In the genomic region with DNA sequence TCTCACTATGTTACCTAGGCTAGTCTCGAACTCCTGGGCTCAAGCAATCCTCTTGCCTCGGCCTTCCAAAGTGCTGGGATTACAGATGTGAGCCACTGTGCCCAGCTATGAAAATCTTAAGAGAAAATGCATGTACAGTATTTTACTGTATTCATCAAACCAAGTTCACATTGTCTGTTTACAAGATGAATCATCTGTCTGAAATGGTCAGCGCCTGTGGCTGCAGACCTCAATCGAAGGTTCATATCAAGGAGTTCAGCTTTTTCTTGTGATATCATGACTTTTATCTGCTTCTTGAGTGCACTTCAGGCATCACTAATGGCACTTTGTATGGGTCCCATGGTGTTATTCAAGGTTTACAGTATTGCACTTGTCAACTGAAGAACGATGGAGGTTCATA, we compare ENCODE assay signal across 22 cellular contexts.
DNase-seq lines count a peak whose midpoint lies in the region; ATAC-seq and TF ChIP-seq lines count a peak whose summit lies in the region.
"Had no signal": no experiment of that assay in that cellular context is flagged by ENCODE, and none has a peak within 500 bp of the region (broad histone marks: within the 10 kb centered on the region; RNA-seq: fewer than 3 reads in every experiment).

No MANE protein-coding gene starts in this region.

- H3K4me1 Mint-ChIP-seq in activated CD8-positive, alpha-beta T cell treated with anti-CD3 and anti-CD28 coated beads, Interleukin-2, amount 10 ng/mL, durations not matched to agents 7 days and 5 days (ENCODE audit: low read depth), result no peaks in the 10 kb centered on the region

- DNase-seq in AG09309 (ENCODE audit: low read depth), result peak; percentile 42
- peak; percentile 70 for DNase-seq in LHCN-M2 (ENCODE audit: low read depth)
- peak; percentile 66 for DNase-seq in amniotic epithelial cell (ENCODE audit: low read depth)
- peak; percentile 64 for DNase-seq in glomerular visceral epithelial cell (ENCODE audit: extremely low spot score)
- DNase-seq in activated CD8-positive, alpha-beta T cell treated with anti-CD3 and anti-CD28 coated beads, Interleukin-2, amount 10 ng/mL, durations not matched to agents 7 days and 5 days, result no peak
- no peak for DNase-seq in COLO668 (lab: John Stamatoyannopoulos, UW; ENCODE audit: unreplicated experiment)
- DNase-seq: activated CD4-positive, alpha-beta T cell treated with anti-CD3 and anti-CD28 coated beads, Interleukin-2, amount 50 U/mL, for 1 hour; activated CD8-positive, alpha-beta memory T cell treated with anti-CD3 and anti-CD28 coated beads, Interleukin-2, amount 50 U/mL, for 4 hours; activated effector memory CD4-positive, alpha-beta T cell treated with Interleukin-2 at 50 U/mL for 16 hours; mesendoderm; NCI-H1694 treated with DMSO at 0.1 percent for 48 hours; NCI-H2227 treated with DMSO at 0.1 percent for 48 hours; NCI-H774; OCI-M1; sigmoid colon; stimulated activated CD4-positive, alpha-beta T cell treated with anti-CD3 and anti-CD28 coated beads, Interleukin-1b, Interleukin-23, amount 100 ng/mL, for 48 hours; stimulated activated naive CD4-positive, alpha-beta T cell treated with Interleukin-2 at 50 U/mL for 16 hours; T-helper 2 cell had no signal

- ATAC-seq in activated CD8-positive, alpha-beta T cell treated with anti-CD3 and anti-CD28 coated beads, Interleukin-2, amount 10 ng/mL, durations not matched to agents 7 days and 5 days, result no peak
- ATAC-seq in GM21528 (IDR thresholded peaks at IDR 0.05; ENCODE audit: low FRiP score, unreplicated experiment) (no peak), GM19463 (IDR thresholded peaks at IDR 0.05; ENCODE audit: unreplicated experiment) (no peak)
- ATAC-seq: HCT116; natural killer cell treated with Interleukin-12 subunit alpha and Interleukin-12 subunit beta and Interleukin-15 and Interleukin-18, amount 100 ng/mL, for 72 hours had no signal

- no peak for TF ChIP-seq CTCF in AG09309 (IDR thresholded peaks at IDR 0.05; ENCODE audit: control insufficient read depth, insufficient read depth, low read depth, low read length, missing control alignments)

- H3K9me3 Mint-ChIP-seq in activated CD8-positive, alpha-beta T cell treated with anti-CD3 and anti-CD28 coated beads, Interleukin-2, amount 10 ng/mL, durations not matched to agents 7 days and 5 days (ENCODE audit: insufficient read depth), result no peaks in the 10 kb centered on the region
- H3K9me3 Mint-ChIP-seq: natural killer cell treated with Interleukin-12 subunit alpha and Interleukin-12 subunit beta and Interleukin-15 and Interleukin-18, amount 100 ng/mL, for 72 hours had no signal

- peaks cover 3% of the 10 kb centered on the region for H3K27me3 Mint-ChIP-seq in activated CD8-positive, alpha-beta T cell treated with anti-CD3 and anti-CD28 coated beads, Interleukin-2, amount 10 ng/mL, durations not matched to agents 7 days and 5 days (ENCODE audit: low read depth)

- CTCF ChIA-PET in activated CD8-positive, alpha-beta T cell treated with anti-CD3 and anti-CD28 coated beads, Interleukin-2, amount 10 ng/mL, durations not matched to agents 7 days and 5 days (lab: Charles Lee), result interaction anchor here (1.0 kb wide), 1 partner anchor 16 kb away, joined by 4 read pairs; a partner anchor contains a TSS

- H3K36me3 Mint-ChIP-seq in activated CD8-positive, alpha-beta T cell treated with anti-CD3 and anti-CD28 coated beads, Interleukin-2, amount 10 ng/mL, durations not matched to agents 7 days and 5 days (ENCODE audit: low read depth), result no peaks in the 10 kb centered on the region
- H3K36me3 Mint-ChIP-seq: natural killer cell treated with Interleukin-12 subunit alpha and Interleukin-12 subunit beta and Interleukin-15 and Interleukin-18, amount 100 ng/mL, for 72 hours had no signal

- no peak overlapping the region for H3K27ac Mint-ChIP-seq in activated CD8-positive, alpha-beta T cell treated with anti-CD3 and anti-CD28 coated beads, Interleukin-2, amount 10 ng/mL, durations not matched to agents 7 days and 5 days
- H3K27ac Mint-ChIP-seq: natural killer cell treated with Interleukin-12 subunit alpha and Interleukin-12 subunit beta and Interleukin-15 and Interleukin-18, amount 100 ng/mL, for 72 hours had no signal

- H3K4me3 Mint-ChIP-seq in activated CD8-positive, alpha-beta T cell treated with anti-CD3 and anti-CD28 coated beads, Interleukin-2, amount 10 ng/mL, durations not matched to agents 7 days and 5 days, result no peak overlapping the region
- H3K4me3 Mint-ChIP-seq: natural killer cell treated with Interleukin-12 subunit alpha and Interleukin-12 subunit beta and Interleukin-15 and Interleukin-18, amount 100 ng/mL, for 72 hours had no signal

- H3K4me3 ChIP-seq in AG09309 (ENCODE audit: control insufficient read depth, low read depth, low read length), result no peak overlapping the region
- H3K4me3 ChIP-seq: sigmoid colon had no signal

- POLR2A ChIA-PET in activated CD8-positive, alpha-beta T cell treated with anti-CD3 and anti-CD28 coated beads, Interleukin-2, amount 10 ng/mL, durations not matched to agents 7 days and 5 days (lab: Charles Lee), result no interaction called here

Comparison
In these comparisons a context has a peak if more than half of its experiments do, and no peak if none do; other contexts are left out.
1. DNase-seq: peak in AG09309 (single experiment), LHCN-M2 (single experiment), amniotic epithelial cell (single experiment) and glomerular visceral epithelial cell (single experiment); none in activated CD8-positive, alpha-beta T cell treated with anti-CD3 and anti-CD28 coated beads, Interleukin-2, amount 10 ng/mL, durations not matched to agents 7 days and 5 days (single experiment) and COLO668 (single experiment).